13 cellular contexts compared by ENCODE assay signal in genomic region chr15:63420333-63420741, GRCh38. TPM values are rescaled to one million over a fixed set of nuclear protein-coding genes. Genes with fewer than 3 reads are reported as not detected.
DNase-seq lines count a peak whose midpoint lies in the region; ATAC-seq, FAIRE-seq and TF ChIP-seq lines count a peak whose summit lies in the region.
"Had no signal": no experiment of that assay in that cellular context is flagged by ENCODE, and none has a peak within 500 bp of the region (broad histone marks: within the 10 kb centered on the region; RNA-seq: fewer than 3 reads in every experiment).

No MANE protein-coding gene starts in this region.

- H2AFZ ChIP-seq in PC-3 (ENCODE audit: low read length), result peak overlapping the region; percentile 57

- TF ChIP-seq CTCF in PC-3 (conservative IDR thresholded peaks at IDR 0.05; ENCODE audit: low read depth, low read length), result no peak

- CTCF ChIA-PET in PC-3 (lab: Charles Lee), result no interaction called here

- BruUV-seq in PC-3 (replicated peaks; lab: Mats Ljungman, UMichigan), result no TSS peak

- no peaks in the 10 kb centered on the region for H3K79me2 ChIP-seq in PC-3 (ENCODE audit: low read length)

- DNase-seq in A172 (ENCODE audit: low spot score) (peak; percentile 15), GM12891 (ENCODE audit: insufficient read length, low spot score) (no peak), PC-3 (peak; percentile 13), fibroblast of gingiva (ENCODE audit: low read depth) (peak; percentile 45), NCI-H1105 (lab: John Stamatoyannopoulos, UW) (no peak), mesenteric fat pad (ENCODE audit: low spot score) (no peak)
- DNase-seq: activated CD4-positive, alpha-beta T cell treated with anti-CD3 and anti-CD28 coated beads, Interleukin-2, amount 50 U/mL, for 1 hour; activated effector memory CD4-positive, alpha-beta T cell treated with anti-CD3 and anti-CD28 coated beads, Interleukin-2, amount 50 U/mL, for 16 hours; NCI-H226 had no signal

- H3K9ac ChIP-seq in PC-3 (ENCODE audit: low read length), result no peak overlapping the region

- FAIRE-seq in GM12891 (lab: Jason Lieb, UNC), result peak; percentile 43
- FAIRE-seq: frontal cortex had no signal

- no peaks in the 10 kb centered on the region for H3K9me3 ChIP-seq in PC-3 (ENCODE audit: low read length)

- no peaks in the 10 kb centered on the region for H3F3A ChIP-seq in PC-3 (ENCODE audit: low read length, unreplicated experiment)

- ATAC-seq in PC-3 (peak; percentile 43), HG03460 (IDR thresholded peaks at IDR 0.05; ENCODE audit: unreplicated experiment) (no peak), esophagus mucosa (no peak)

- no peak overlapping the region; the same call in 1 of the 2 replicates for H3K27ac ChIP-seq in PC-3 (ENCODE audit: low read length)
- H3K27ac ChIP-seq: SK-N-MC had no signal

- H3K4me1 ChIP-seq in PC-3 (ENCODE audit: insufficient read depth, low read length), result no peaks in the 10 kb centered on the region

- TF ChIP-seq POLR2A in GM12891 (IDR thresholded peaks at IDR 0.05; ENCODE audit: low read depth, low read length), result no peak

- H3K9me2 ChIP-seq in PC-3 (replicated peaks; ENCODE audit: low read length), result no peaks in the 10 kb centered on the region

- no peaks in the 10 kb centered on the region for H3K27me3 ChIP-seq in PC-3 (ENCODE audit: low read length)

- H3K4me3 ChIP-seq in PC-3 (ENCODE audit: low read length), result no peak overlapping the region
- H3K4me3 ChIP-seq: SK-N-MC had no signal

- POLR2A ChIA-PET in PC-3 (lab: Charles Lee; ENCODE audit: unreplicated experiment), result no interaction called here

- H3K36me3 ChIP-seq in PC-3 (ENCODE audit: low read depth, low read length), result no peaks in the 10 kb centered on the region

- H3K4me2 ChIP-seq in PC-3 (ENCODE audit: low read length), result no peak overlapping the region

- intact Hi-C loops in PC-3 (cut with micrococcal nuclease), result no loop called here

- no peaks in the 10 kb centered on the region for H4K20me1 ChIP-seq in PC-3 (ENCODE audit: low read length)

TF ChIP-seq in GM12891, 5 proteins besides CTCF, POLR2A, EP300 and RAD21:
- TF ChIP-seq SPI1 (IDR thresholded peaks at IDR 0.05; ENCODE audit: low read depth, low read length) (no peak), PAX5 (IDR thresholded peaks at IDR 0.05; ENCODE audit: insufficient read depth, low read length, severe bottlenecking) (no peak), POU2F2 (IDR thresholded peaks at IDR 0.05; ENCODE audit: low read depth, low read length) (no peak), TAF1 (IDR thresholded peaks at IDR 0.05; ENCODE audit: low read depth, low read length) (no peak), POLR2AphosphoS5 (IDR thresholded peaks at IDR 0.05; ENCODE audit: low read depth, low read length) (no peak)
TF ChIP-seq in GM12891: peak in this region for 0.

RNA-seq across cellular contexts. Expression of gene CA12, which starts 38.7 kb away (rescaled TPM):
- 0.45 and 1.3 TPM in 2 replicates for total RNA-seq in A172 (2014; rRNA removed; shearing (Covaris generic))
- not detected for polyA plus RNA-seq in GM12891 (2012; ENCODE audit: low read depth, missing spikeins)
- total RNA-seq in PC-3 (2014; rRNA removed), result 19.8 and 25.3 TPM in 2 replicates
- 3.1 TPM for total RNA-seq in mesenteric fat pad
- total RNA-seq in esophagus mucosa, result 138 TPM

Comparison
In these comparisons a context has a peak if more than half of its experiments do, and no peak if none do; other contexts are left out.
1. DNase-seq: peak in A172 (single experiment), PC-3 (single experiment) and fibroblast of gingiva (single experiment); none in GM12891 (single experiment), NCI-H1105 (single experiment) and mesenteric fat pad (single experiment).